In genomic region chr7:11236680-11237079, GRCh38 we compare ENCODE assay signal across 13 cellular contexts.
"Had no signal": no experiment of that assay in that cellular context is flagged by ENCODE, and none has a peak within 500 bp of the region (broad histone marks: within the 10 kb centered on the region; RNA-seq: fewer than 3 reads in every experiment).

No MANE protein-coding gene starts in this region.

- DNase-seq: activated CD4-positive, alpha-beta T cell treated with anti-CD3 and anti-CD28 coated beads, Interleukin-2, amount 50 U/mL, for 1 hour; activated naive CD4-positive, alpha-beta T cell; activated naive CD8-positive, alpha-beta T cell treated with anti-CD3 and anti-CD28 coated beads, Interleukin-2, amount 10 ng/mL, durations not matched to agents 7 days and 5 days; dorsolateral prefrontal cortex; foreskin fibroblast; hypothalamus; nephron progenitor cell; psoas muscle; stimulated activated naive CD8-positive, alpha-beta T cell treated with anti-CD3 and anti-CD28 coated beads, Interleukin-15, Interleukin-2, amounts not matched to agents 100 U/mL and 50 U/mL, for 24 hours; T-helper 2 cell had no signal

- H3K27me3 ChIP-seq: ascending aorta, dorsolateral prefrontal cortex, suprapubic skin had no signal

- H3K9me3 ChIP-seq: ascending aorta, psoas muscle, suprapubic skin had no signal

- H3K36me3 ChIP-seq: ascending aorta, suprapubic skin had no signal

- H3K27ac ChIP-seq: ascending aorta, dorsolateral prefrontal cortex, psoas muscle, suprapubic skin had no signal

- H3K4me3 ChIP-seq: ascending aorta, psoas muscle, suprapubic skin had no signal

- H3K4me1 ChIP-seq: ascending aorta, psoas muscle, suprapubic skin had no signal

- ATAC-seq: psoas muscle; sciatic nerve; stimulated activated naive CD8-positive, alpha-beta T cell treated with anti-CD3 and anti-CD28 coated beads, Interleukin-15, Interleukin-2, amounts not matched to agents 100 U/mL and 50 U/mL, for 24 hours had no signal
